11 cellular contexts compared by ENCODE assay signal in the genomic region with DNA sequence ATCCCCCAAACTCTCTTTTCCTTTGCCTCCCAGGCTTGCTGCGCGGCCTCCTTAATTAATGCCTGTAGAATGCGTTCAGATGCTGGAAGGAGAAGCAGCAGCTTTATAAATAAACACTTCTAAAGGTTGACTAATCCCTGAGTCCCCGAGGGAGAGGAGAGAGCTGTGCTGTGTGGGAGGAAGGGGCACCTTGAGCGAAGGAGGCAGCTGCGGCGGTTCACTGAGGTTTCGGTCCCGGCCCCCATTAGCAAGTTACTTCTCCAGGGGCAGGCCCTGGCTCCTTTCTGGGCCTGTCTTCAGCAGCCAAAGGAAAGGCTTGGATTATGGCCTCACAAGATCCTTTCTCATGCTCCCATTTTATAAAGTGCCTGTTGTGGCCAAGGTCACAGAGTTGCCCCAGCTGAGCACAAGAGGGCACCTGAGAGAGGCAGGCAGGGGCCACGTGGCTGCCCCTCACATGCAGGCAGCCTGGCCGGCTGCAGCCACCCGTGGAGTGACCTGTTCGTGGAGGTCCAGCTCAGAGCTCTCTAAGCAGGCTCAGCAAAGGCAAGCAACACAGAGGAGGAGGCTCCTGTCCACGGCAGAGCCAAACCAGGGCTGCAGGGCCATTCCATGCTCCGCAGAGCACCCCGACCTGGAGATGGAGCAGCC. TPM values are rescaled to one million over a fixed set of nuclear protein-coding genes. Genes with fewer than 3 reads are reported as not detected.
A peak's percentile ranks its signal among the peaks of the same experiment; 100 is the strongest.
DNase-seq lines count a peak whose midpoint lies in the region; ATAC-seq and TF ChIP-seq lines count a peak whose summit lies in the region.
"Had no signal": no experiment of that assay in that cellular context is flagged by ENCODE, and none has a peak within 500 bp of the region (broad histone marks: within the 10 kb centered on the region; RNA-seq: fewer than 3 reads in every experiment).

No MANE protein-coding gene starts in this region.

- peak; percentile 52 for ATAC-seq in HG03045 (IDR thresholded peaks at IDR 0.05; ENCODE audit: unreplicated experiment)
- ATAC-seq in GM18505 (IDR thresholded peaks at IDR 0.05; ENCODE audit: unreplicated experiment) = no peak
- ATAC-seq: activated CD4-positive, CD25-positive, alpha-beta regulatory T cell treated with anti-CD3 and anti-CD28 coated beads, Interleukin-2, amount 50 U/mL, for 24 hours had no signal

- H3K4me3 Mint-ChIP-seq in osteocyte (ENCODE audit: unreplicated experiment) = no peak overlapping the region
- no peak overlapping the region for H3K4me3 Mint-ChIP-seq in Calu3 (ENCODE audit: low read depth, unreplicated experiment)
- H3K4me3 Mint-ChIP-seq: dendritic cell treated with granulocyte-macrophage colony-stimulating factor and Interleukin-4, amounts not matched to agents 40 ng/mL and 50 ng/mL, for 4 days had no signal

- no peaks in the 10 kb centered on the region for H3K9me2 ChIP-seq in SK-N-SH

- H3K27me3 Mint-ChIP-seq in osteocyte (ENCODE audit: unreplicated experiment) (peaks cover 12% of the 10 kb centered on the region), Calu3 (ENCODE audit: unreplicated experiment) (peaks cover 72% of the 10 kb centered on the region)

- no peak for TF ChIP-seq EP300 in SK-N-SH (IDR thresholded peaks at IDR 0.05; ENCODE audit: borderline replicate concordance in 1 of 2, low read depth in 1 of 2, low read length in 1 of 2)

- POLR2A ChIA-PET in SK-N-SH (lab: Yijun Ruan, JAX) = interaction anchor here (0.7 kb wide), 1 partner anchor 9 kb away, joined by 3 read pairs; no protein-coding TSS in a partner anchor

- peaks cover 3% of the 10 kb centered on the region for H3F3A ChIP-seq in SK-N-SH (replicated peaks; ENCODE audit: insufficient read depth)

- H3K79me2 ChIP-seq in SK-N-SH (ENCODE audit: insufficient read depth) = no peaks in the 10 kb centered on the region

- intact Hi-C loops in Calu3 (cut with micrococcal nuclease; ENCODE audit: unreplicated experiment) = no loop called here

- H3K36me3 Mint-ChIP-seq in osteocyte (ENCODE audit: unreplicated experiment) (no peaks in the 10 kb centered on the region), Calu3 (ENCODE audit: insufficient read depth, unreplicated experiment) (no peaks in the 10 kb centered on the region)

- peak; percentile 56 for DNase-seq in astrocyte of the hippocampus (ENCODE audit: low read depth, low spot score)
- DNase-seq in osteocyte (ENCODE audit: extremely low spot score, unreplicated experiment) = peak; percentile 63
- DNase-seq in Calu3 = no peak
- DNase-seq in 8988T = no peak
- no peak for DNase-seq in SK-N-SH
- DNase-seq: DMS153 had no signal

- no peak overlapping the region for H3K4me3 ChIP-seq in SK-N-SH (ENCODE audit: low read depth in 2 of 2, low read length in 1 of 2)

- CTCF ChIA-PET in Calu3 (lab: Charles Lee) (interaction anchor here (0.5 kb wide), 1 partner anchor 1688 kb away, joined by 3 read pairs; no protein-coding TSS in a partner anchor), SK-N-SH (lab: Yijun Ruan, JAX) (interaction anchor here (0.9 to 4.7 kb wide), 2 partner anchors 16 to 143 kb away, joined by 3 to 33 read pairs; no protein-coding TSS in a partner anchor)

- TF ChIP-seq POLR2A in GM18505 (IDR thresholded peaks at IDR 0.05; ENCODE audit: borderline replicate concordance, extremely low read depth, insufficient read depth, insufficient read length) = no peak

- H3K4me1 ChIP-seq in SK-N-SH (ENCODE audit: control insufficient read depth in 1 of 2, insufficient read depth in 2 of 2, low read depth in 1 of 2, low read length in 1 of 2) = peaks cover 4 to 63% of the 10 kb centered on the region in 2 experiments; a peak in 2 of 4 replicates

- WGBS in SK-N-SH (ENCODE audit: low lambda C conversion rate) = 89% methylated on average over 14 of the region's 16 CpGs

- no peaks in the 10 kb centered on the region for H3K27me3 ChIP-seq in SK-N-SH (ENCODE audit: insufficient read depth)

- H3K4me2 ChIP-seq in SK-N-SH = no peak overlapping the region

- peaks cover 0 to 7% of the 10 kb centered on the region in 2 experiments for H3K36me3 ChIP-seq in SK-N-SH (replicated peaks in 1 of 2; ENCODE audit: control insufficient read depth in 1 of 2, insufficient read depth in 2 of 2, low read length in 1 of 2)

- no TSS peak for BruUV-seq in Calu3 (replicated peaks; lab: Mats Ljungman, UMichigan)

- no peaks in the 10 kb centered on the region for H3K9me3 ChIP-seq in SK-N-SH

- H3K9me3 Mint-ChIP-seq in osteocyte (ENCODE audit: unreplicated experiment) (no peaks in the 10 kb centered on the region), Calu3 (ENCODE audit: low read depth, unreplicated experiment) (no peaks in the 10 kb centered on the region)
- H3K9me3 Mint-ChIP-seq: dendritic cell treated with granulocyte-macrophage colony-stimulating factor and Interleukin-4, amounts not matched to agents 40 ng/mL and 50 ng/mL, for 4 days had no signal

- no peak overlapping the region for H3K9ac ChIP-seq in SK-N-SH

- peak; percentile 6 for TF ChIP-seq CTCF in GM12873 (IDR thresholded peaks at IDR 0.05; ENCODE audit: insufficient read depth, low read depth, low read length, missing control alignments)
- no peak for TF ChIP-seq CTCF in osteocyte (IDR thresholded peaks at IDR 0.05)
- TF ChIP-seq CTCF in Calu3 (IDR thresholded peaks at IDR 0.05; ENCODE audit: unreplicated experiment) = no peak
- no peak for TF ChIP-seq CTCF in SK-N-SH (IDR thresholded peaks at IDR 0.05)

- H3K27ac Mint-ChIP-seq in osteocyte (ENCODE audit: unreplicated experiment) (no peak overlapping the region), Calu3 (ENCODE audit: unreplicated experiment) (no peak overlapping the region)
- H3K27ac Mint-ChIP-seq: dendritic cell treated with granulocyte-macrophage colony-stimulating factor and Interleukin-4, amounts not matched to agents 40 ng/mL and 50 ng/mL, for 4 days had no signal

- no peaks in the 10 kb centered on the region for H4K20me1 ChIP-seq in SK-N-SH (ENCODE audit: insufficient read depth)

- no peak overlapping the region for H3K27ac ChIP-seq in SK-N-SH (ENCODE audit: low read depth in 2 of 2, low read length in 1 of 2)

- peaks cover 30% of the 10 kb centered on the region for H3K4me1 Mint-ChIP-seq in osteocyte (ENCODE audit: unreplicated experiment)
- H3K4me1 Mint-ChIP-seq in Calu3 (ENCODE audit: low read depth, unreplicated experiment) = peaks cover 8% of the 10 kb centered on the region

- TF ChIP-seq RAD21 in SK-N-SH (IDR thresholded peaks at IDR 0.05; ENCODE audit: low read length) = no peak

- H2AFZ ChIP-seq in SK-N-SH (ENCODE audit: low read depth) = no peak overlapping the region

TF ChIP-seq in SK-N-SH, 30 proteins besides CTCF, POLR2A, EP300 and RAD21:
- TF ChIP-seq FOXJ3 (CRISPR knock-in tag; IDR thresholded peaks at IDR 0.05) = no peak

RNA-seq across cellular contexts. Expression of a gene that starts 15.0 kb away (rescaled TPM):
- total RNA-seq in osteocyte (not detected in 2 replicates), Calu3 (2022) (0.80 and 0.86 TPM in 2 replicates)
- polyA plus RNA-seq in SK-N-SH (2012; rRNA removed) = 0.02 TPM in 1 of 2 replicates, not detected in the other
- not detected in 2 replicates for polyA plus RNA-seq in SK-N-SH (2012; cell fraction: cytosol; rRNA removed)
- 0.02 TPM in 1 of 2 replicates, not detected in the other for polyA plus RNA-seq in SK-N-SH (2012; cell fraction: nucleus; rRNA removed)

Comparison
In these comparisons a context has a peak if more than half of its experiments do, and no peak if none do; other contexts are left out.
1. DNase-seq: peak in astrocyte of the hippocampus (single experiment) and osteocyte (single experiment); none in Calu3 (single experiment), 8988T (single experiment) and SK-N-SH (single experiment).